ENCODE assay signal across 19 cellular contexts in the genomic region with DNA sequence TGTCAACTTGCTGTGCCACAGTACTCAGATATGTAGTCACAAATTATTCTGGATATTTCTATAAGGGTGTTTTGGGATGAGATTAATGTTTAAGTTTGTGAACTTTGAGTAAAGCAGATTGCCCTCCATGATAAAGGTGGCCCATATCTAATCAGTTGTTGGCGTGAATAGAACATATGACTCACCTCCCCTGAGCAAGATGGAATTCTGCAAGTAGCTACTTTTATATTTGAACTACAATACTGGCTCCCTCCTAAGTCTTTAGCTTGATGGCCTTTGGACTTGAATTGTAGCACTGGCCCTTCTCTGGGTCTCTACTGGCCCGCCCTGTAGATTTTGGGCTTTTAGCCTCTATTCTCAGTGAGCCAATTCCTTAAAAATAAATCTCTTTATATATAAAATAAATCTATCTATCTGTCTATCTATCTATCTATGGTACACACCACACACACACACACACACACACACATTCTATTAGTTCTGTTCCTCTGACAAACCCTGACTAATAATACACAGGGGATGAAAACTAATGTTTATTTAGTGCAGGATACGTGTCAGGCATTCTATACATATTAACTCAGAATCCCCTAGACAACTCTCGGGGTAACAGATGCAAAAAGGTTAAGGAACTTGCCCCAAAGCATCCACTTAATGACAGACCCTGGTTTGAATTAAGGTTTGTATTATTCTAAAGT. TPM values are rescaled to one million over a fixed set of nuclear protein-coding genes. Genes with fewer than 3 reads are reported as not detected.
DNase-seq lines count a peak whose midpoint lies in the region; ATAC-seq and TF ChIP-seq lines count a peak whose summit lies in the region.
"Had no signal": no experiment of that assay in that cellular context is flagged by ENCODE, and none has a peak within 500 bp of the region (broad histone marks: within the 10 kb centered on the region; RNA-seq: fewer than 3 reads in every experiment).

No MANE protein-coding gene starts in this region.

- no peaks in the 10 kb centered on the region for H3K36me3 ChIP-seq in skeletal muscle satellite cell (ENCODE audit: insufficient read depth, low read length)
- H3K36me3 ChIP-seq: stomach had no signal

- H3K9ac ChIP-seq in skeletal muscle satellite cell (ENCODE audit: low read depth, low read length), result no peak overlapping the region

- ATAC-seq in SK-N-SH treated with all-trans-retinoic acid at 6 μM for 48 hours (peak; percentile 26), GM21367 (IDR thresholded peaks at IDR 0.05; ENCODE audit: unreplicated experiment) (no peak), HG03108 (IDR thresholded peaks at IDR 0.05; ENCODE audit: unreplicated experiment) (no peak)

- H3K9me3 ChIP-seq in skeletal muscle satellite cell (replicated peaks; ENCODE audit: low read length), result no peaks in the 10 kb centered on the region
- H3K9me3 ChIP-seq: stomach had no signal

- no peaks in the 10 kb centered on the region for H3K27me3 ChIP-seq in skeletal muscle satellite cell (ENCODE audit: control insufficient read depth, insufficient read depth, low read length)
- H3K27me3 ChIP-seq: stomach had no signal

- DNase-seq in HCEC 1CT (peak; percentile 59), fibroblast of the aortic adventitia (ENCODE audit: low read depth) (peak; percentile 78), NCI-H82 treated with DMSO at 0.1 percent for 48 hours (lab: John Stamatoyannopoulos, UW; ENCODE audit: unreplicated experiment) (no peak)
- DNase-seq: activated CD4-positive, alpha-beta T cell treated with anti-CD3 and anti-CD28 coated beads for 1 hour; activated naive CD4-positive, alpha-beta T cell treated with anti-CD3 and anti-CD28 coated beads, Interleukin-2, amount 10 ng/mL, durations not matched to agents 7 days and 5 days; C1 segment of cervical spinal cord; DMS79; H7; head of caudate nucleus; kidney; NCI-H146; NCI-H69; stomach; T-helper 1 cell had no signal

- peaks cover 25% of the 10 kb centered on the region for H3K4me1 ChIP-seq in skeletal muscle satellite cell (ENCODE audit: control insufficient read depth, insufficient read depth, low read length)
- H3K4me1 ChIP-seq: stomach had no signal

- TF ChIP-seq CTCF in fibroblast of the aortic adventitia (IDR thresholded peaks at IDR 0.05; ENCODE audit: insufficient read depth, low read length), result no peak

- no peak overlapping the region for H3K4me3 ChIP-seq in fibroblast of the aortic adventitia (ENCODE audit: low read depth, low read length)
- no peak overlapping the region for H3K4me3 ChIP-seq in skeletal muscle satellite cell (ENCODE audit: low read length)
- H3K4me3 ChIP-seq: stomach had no signal

- H3K4me2 ChIP-seq in skeletal muscle satellite cell (ENCODE audit: low read length), result peak overlapping the region; percentile 16

TF ChIP-seq in SK-N-SH treated with all-trans-retinoic acid at 6 μM for 48 hours, 23 proteins besides CTCF, POLR2A, EP300 and RAD21:
- TF ChIP-seq ISL1 (CRISPR knock-in tag; IDR thresholded peaks at IDR 0.05), result no peak
- TF ChIP-seq RARB (CRISPR knock-in tag; IDR thresholded peaks at IDR 0.05), result no peak
- TF ChIP-seq, protein P1, sequence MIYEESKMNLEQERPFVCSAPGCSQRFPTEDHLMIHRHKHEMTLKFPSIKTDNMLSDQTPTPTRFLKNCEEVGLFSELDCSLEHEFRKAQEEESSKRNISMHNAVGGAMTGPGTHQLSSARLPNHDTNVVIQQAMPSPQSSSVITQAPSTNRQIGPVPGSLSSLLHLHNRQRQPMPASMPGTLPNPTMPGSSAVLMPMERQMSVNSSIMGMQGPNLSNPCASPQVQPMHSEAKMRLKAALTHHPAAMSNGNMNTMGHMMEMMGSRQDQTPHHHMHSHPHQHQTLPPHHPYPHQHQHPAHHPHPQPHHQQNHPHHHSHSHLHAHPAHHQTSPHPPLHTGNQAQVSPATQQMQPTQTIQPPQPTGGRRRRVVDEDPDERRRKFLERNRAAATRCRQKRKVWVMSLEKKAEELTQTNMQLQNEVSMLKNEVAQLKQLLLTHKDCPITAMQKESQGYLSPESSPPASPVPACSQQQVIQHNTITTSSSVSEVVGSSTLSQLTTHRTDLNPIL (CRISPR knock-in tag; IDR thresholded peaks at IDR 0.05; ENCODE audit: low read depth), result no peak
- no peak for TF ChIP-seq ZFP3 (CRISPR knock-in tag; IDR thresholded peaks at IDR 0.05)
- TF ChIP-seq TOX (CRISPR knock-in tag; IDR thresholded peaks at IDR 0.05; ENCODE audit: borderline replicate concordance), result no peak
- TF ChIP-seq SNAI2 (CRISPR knock-in tag; IDR thresholded peaks at IDR 0.05), result no peak
- no peak for TF ChIP-seq TCF4 (CRISPR knock-in tag; IDR thresholded peaks at IDR 0.05; ENCODE audit: borderline replicate concordance)
- no peak for TF ChIP-seq BACH2 (CRISPR knock-in tag; IDR thresholded peaks at IDR 0.05; ENCODE audit: borderline replicate concordance)
- TF ChIP-seq ZNF70 (CRISPR knock-in tag; IDR thresholded peaks at IDR 0.05), result no peak
- TF ChIP-seq, protein P2, sequence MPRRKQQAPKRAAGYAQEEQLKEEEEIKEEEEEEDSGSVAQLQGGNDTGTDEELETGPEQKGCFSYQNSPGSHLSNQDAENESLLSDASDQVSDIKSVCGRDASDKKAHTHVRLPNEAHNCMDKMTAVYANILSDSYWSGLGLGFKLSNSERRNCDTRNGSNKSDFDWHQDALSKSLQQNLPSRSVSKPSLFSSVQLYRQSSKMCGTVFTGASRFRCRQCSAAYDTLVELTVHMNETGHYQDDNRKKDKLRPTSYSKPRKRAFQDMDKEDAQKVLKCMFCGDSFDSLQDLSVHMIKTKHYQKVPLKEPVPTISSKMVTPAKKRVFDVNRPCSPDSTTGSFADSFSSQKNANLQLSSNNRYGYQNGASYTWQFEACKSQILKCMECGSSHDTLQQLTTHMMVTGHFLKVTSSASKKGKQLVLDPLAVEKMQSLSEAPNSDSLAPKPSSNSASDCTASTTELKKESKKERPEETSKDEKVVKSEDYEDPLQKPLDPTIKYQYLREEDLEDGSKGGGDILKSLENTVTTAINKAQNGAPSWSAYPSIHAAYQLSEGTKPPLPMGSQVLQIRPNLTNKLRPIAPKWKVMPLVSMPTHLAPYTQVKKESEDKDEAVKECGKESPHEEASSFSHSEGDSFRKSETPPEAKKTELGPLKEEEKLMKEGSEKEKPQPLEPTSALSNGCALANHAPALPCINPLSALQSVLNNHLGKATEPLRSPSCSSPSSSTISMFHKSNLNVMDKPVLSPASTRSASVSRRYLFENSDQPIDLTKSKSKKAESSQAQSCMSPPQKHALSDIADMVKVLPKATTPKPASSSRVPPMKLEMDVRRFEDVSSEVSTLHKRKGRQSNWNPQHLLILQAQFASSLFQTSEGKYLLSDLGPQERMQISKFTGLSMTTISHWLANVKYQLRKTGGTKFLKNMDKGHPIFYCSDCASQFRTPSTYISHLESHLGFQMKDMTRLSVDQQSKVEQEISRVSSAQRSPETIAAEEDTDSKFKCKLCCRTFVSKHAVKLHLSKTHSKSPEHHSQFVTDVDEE (CRISPR knock-in tag; IDR thresholded peaks at IDR 0.05), result no peak
- no peak for TF ChIP-seq OSR1 (CRISPR knock-in tag; IDR thresholded peaks at IDR 0.05)
- no peak for TF ChIP-seq ESRRG (CRISPR knock-in tag; IDR thresholded peaks at IDR 0.05)
- TF ChIP-seq ARNTL (CRISPR knock-in tag; IDR thresholded peaks at IDR 0.05; ENCODE audit: borderline replicate concordance, low read depth), result no peak
- TF ChIP-seq, protein P3, sequence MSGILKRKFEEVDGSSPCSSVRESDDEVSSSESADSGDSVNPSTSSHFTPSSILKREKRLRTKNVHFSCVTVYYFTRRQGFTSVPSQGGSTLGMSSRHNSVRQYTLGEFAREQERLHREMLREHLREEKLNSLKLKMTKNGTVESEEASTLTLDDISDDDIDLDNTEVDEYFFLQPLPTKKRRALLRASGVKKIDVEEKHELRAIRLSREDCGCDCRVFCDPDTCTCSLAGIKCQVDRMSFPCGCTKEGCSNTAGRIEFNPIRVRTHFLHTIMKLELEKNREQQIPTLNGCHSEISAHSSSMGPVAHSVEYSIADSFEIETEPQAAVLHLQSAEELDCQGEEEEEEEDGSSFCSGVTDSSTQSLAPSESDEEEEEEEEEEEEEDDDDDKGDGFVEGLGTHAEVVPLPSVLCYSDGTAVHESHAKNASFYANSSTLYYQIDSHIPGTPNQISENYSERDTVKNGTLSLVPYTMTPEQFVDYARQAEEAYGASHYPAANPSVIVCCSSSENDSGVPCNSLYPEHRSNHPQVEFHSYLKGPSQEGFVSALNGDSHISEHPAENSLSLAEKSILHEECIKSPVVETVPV (CRISPR knock-in tag; IDR thresholded peaks at IDR 0.05), result no peak
- no peak for TF ChIP-seq ZNF8 (CRISPR knock-in tag; IDR thresholded peaks at IDR 0.05)
- TF ChIP-seq CSDC2 (CRISPR knock-in tag; IDR thresholded peaks at IDR 0.05), result no peak
- no peak for TF ChIP-seq ZNF565 (CRISPR knock-in tag; conservative IDR thresholded peaks at IDR 0.05; ENCODE audit: low read depth)
- TF ChIP-seq GLIS3 (CRISPR knock-in tag; IDR thresholded peaks at IDR 0.05), result no peak
TF ChIP-seq in SK-N-SH treated with all-trans-retinoic acid at 6 μM for 48 hours: peak in this region for 0.

RNA-seq across cellular contexts. Expression of a gene that starts 37.9 kb away (rescaled TPM):
- total RNA-seq in fibroblast of the aortic adventitia (ENCODE audit: low replicate concordance), result 0.27 TPM in 1 of 2 replicates, not detected in the other
- total RNA-seq in skeletal muscle satellite cell (2012; rRNA removed), result 0.22 and 0.51 TPM in 2 replicates
- total RNA-seq: H7, kidney, posterior vena cava, stomach had no signal
